Comparison of ENCODE assay signal across 8 cellular contexts in the genomic region with DNA sequence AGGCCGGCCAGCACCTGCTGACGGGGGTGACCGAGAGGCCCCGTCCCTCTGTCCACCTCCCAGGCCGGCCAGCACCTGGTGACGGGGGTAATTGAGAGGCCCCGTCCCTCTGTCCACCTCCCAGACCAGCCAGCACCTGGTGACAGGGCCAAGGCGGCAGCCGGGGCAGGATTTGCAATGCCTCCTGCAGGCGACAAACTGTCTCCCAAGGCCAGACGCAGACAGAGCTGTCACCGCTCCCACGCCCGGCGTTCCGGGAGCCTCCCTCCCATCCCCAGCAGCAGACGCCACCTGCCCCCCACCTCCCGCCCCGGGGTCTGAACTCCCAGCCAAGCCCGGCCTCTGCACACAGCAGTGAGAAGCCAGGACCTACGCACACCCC.
DNase-seq lines count a peak whose midpoint lies in the region; ATAC-seq and TF ChIP-seq lines count a peak whose summit lies in the region.

No MANE protein-coding gene starts in this region.

- no peak for TF ChIP-seq POLR2A in thyroid gland (IDR thresholded peaks at IDR 0.05)

- ATAC-seq in Panc1 (peak; percentile 36), GM21515 (IDR thresholded peaks at IDR 0.05; ENCODE audit: unreplicated experiment) (no peak), HG03571 (IDR thresholded peaks at IDR 0.05; ENCODE audit: unreplicated experiment) (no peak), HG02588 (IDR thresholded peaks at IDR 0.05; ENCODE audit: unreplicated experiment) (no peak)

- peak; percentile 62 for DNase-seq in ELF-1 (ENCODE audit: low read depth, low spot score)
- DNase-seq in Panc1 (ENCODE audit: low read depth, low spot score): no peak
- peak; percentile 78 for DNase-seq in glutamatergic neuron
- peak; percentile 13 for DNase-seq in putamen (ENCODE audit: low spot score)
- no peak for DNase-seq in thyroid gland

- H3K36me3 ChIP-seq in Panc1 (ENCODE audit: control insufficient read depth, insufficient read depth, low read length) (no peaks in the 10 kb centered on the region), thyroid gland (no peaks in the 10 kb centered on the region)

- no peak overlapping the region for H3K27ac ChIP-seq in Panc1 (ENCODE audit: low read length)
- H3K27ac ChIP-seq in thyroid gland: no peak overlapping the region

- intact Hi-C loops in Panc1 (cut with micrococcal nuclease; ENCODE audit: unreplicated experiment): loop anchor here (10.0 kb wide), 1 partner anchor 90 kb away; no protein-coding TSS in a partner anchor
- intact Hi-C loops in thyroid gland (cut with DNase I): no loop called here

- H3K36me3 Mint-ChIP-seq in glutamatergic neuron (ENCODE audit: unreplicated experiment): no peaks in the 10 kb centered on the region

- peaks cover 3% of the 10 kb centered on the region for H3K9me3 Mint-ChIP-seq in glutamatergic neuron (ENCODE audit: unreplicated experiment)

- POLR2A ChIA-PET in Panc1 (lab: Charles Lee): no interaction called here

- no TSS peak for BruUV-seq in Panc1 (replicated peaks; lab: Mats Ljungman, UMichigan)

- peak overlapping the region; percentile 49 for H3K4me3 Mint-ChIP-seq in glutamatergic neuron (ENCODE audit: unreplicated experiment)

- no peak overlapping the region for H3K27ac Mint-ChIP-seq in glutamatergic neuron (ENCODE audit: unreplicated experiment)

- no peaks in the 10 kb centered on the region for H3K9me3 ChIP-seq in Panc1 (ENCODE audit: control insufficient read depth, insufficient read depth, low read depth, low read length)
- H3K9me3 ChIP-seq in thyroid gland: no peaks in the 10 kb centered on the region

- in situ Hi-C loops in Panc1 (cut with HindIII; ENCODE audit: low pct_unique_long_range_greater_than_20kb, low sequenced_read_pairs): no loop called here

- peaks cover 4% of the 10 kb centered on the region for H3K4me1 Mint-ChIP-seq in glutamatergic neuron (ENCODE audit: low read depth, unreplicated experiment)

- 8% methylated on average over 13 of the region's 21 CpGs; no CpG with 5 or more reads in 1 of the 2 donors for WGBS in thyroid gland, 2 donors

- H3K4me1 ChIP-seq in Panc1 (ENCODE audit: control insufficient read depth, insufficient read depth, low read length) (no peaks in the 10 kb centered on the region; the same call in 1 of the 2 replicates), thyroid gland (peaks cover 13 to 16% of the 10 kb centered on the region in 2 donors)

- H3K4me3 ChIP-seq in Panc1 (ENCODE audit: low read depth in 2 of 2, low read length in 2 of 2) (peak overlapping the region; percentile 31 to 43; a peak in 3 of 4 replicates), thyroid gland (replicated peaks in 1 of 3) (peak overlapping the region in 1 of 3 donors; percentile 19)

- CTCF ChIA-PET in Panc1 (lab: Charles Lee): no interaction called here

- no peak for TF ChIP-seq CTCF in Panc1 (IDR thresholded peaks at IDR 0.05)
- TF ChIP-seq CTCF in glutamatergic neuron (IDR thresholded peaks at IDR 0.05; ENCODE audit: partially characterized antibody, unreplicated experiment): no peak
- TF ChIP-seq CTCF in thyroid gland (IDR thresholded peaks at IDR 0.05): no peak

- H3K27me3 Mint-ChIP-seq in glutamatergic neuron (ENCODE audit: unreplicated experiment): peaks cover 10% of the 10 kb centered on the region

- H3K27me3 ChIP-seq in Panc1 (ENCODE audit: control insufficient read depth, insufficient read depth, low read length) (no peaks in the 10 kb centered on the region), thyroid gland (no peaks in the 10 kb centered on the region)

Comparison
In these comparisons a context has a peak if more than half of its experiments do, and no peak if none do; other contexts are left out.
1. DNase-seq: peak in ELF-1 (single experiment), glutamatergic neuron (single experiment) and putamen (single experiment); none in Panc1 (single experiment) and thyroid gland (0 of 2).